In genomic region chr1:77624102-77624501, GRCh38 we compare ENCODE assay signal across 22 cellular contexts.
"Had no signal": no experiment of that assay in that cellular context is flagged by ENCODE, and none has a peak within 500 bp of the region (broad histone marks: within the 10 kb centered on the region; RNA-seq: fewer than 3 reads in every experiment).

No MANE protein-coding gene starts in this region.

- H3K4me3 ChIP-seq: coronary artery, dorsolateral prefrontal cortex, lower lobe of right lung, prostate gland, testis, tibial nerve, upper lobe of right lung, vagina had no signal

- FAIRE-seq: small intestine had no signal

- H3K9me3 Mint-ChIP-seq: effector memory CD8-positive, alpha-beta T cell; natural killer cell treated with Interleukin-12 subunit alpha and Interleukin-12 subunit beta and Interleukin-15 and Interleukin-18, amount 100 ng/mL, for 72 hours; stimulated activated naive CD8-positive, alpha-beta T cell treated with anti-CD3 and anti-CD28 coated beads, Interleukin-15, Interleukin-2, amounts not matched to agents 100 ng/mL and 50 ng/mL, for 24 hours had no signal

- H2AFZ ChIP-seq: parathyroid adenoma had no signal

- DNase-seq: caudate nucleus; dorsolateral prefrontal cortex; effector memory CD8-positive, alpha-beta T cell; erythroblast; foreskin keratinocyte; islet precursor cell; lower lobe of right lung; mesenchymal stem cell; midbrain; occipital lobe; small intestine; stimulated activated CD4-positive, alpha-beta T cell treated with anti-CD3 and anti-CD28 coated beads, Interleukin-12 subunit alpha, Interleukin-12 subunit beta, amount 100 ng/mL, for 4 hours; testis; upper lobe of right lung had no signal

- H3K27me3 Mint-ChIP-seq: effector memory CD8-positive, alpha-beta T cell; natural killer cell treated with Interleukin-12 subunit alpha and Interleukin-12 subunit beta and Interleukin-15 and Interleukin-18, amount 100 ng/mL, for 72 hours; stimulated activated naive CD8-positive, alpha-beta T cell treated with anti-CD3 and anti-CD28 coated beads, Interleukin-15, Interleukin-2, amounts not matched to agents 100 ng/mL and 50 ng/mL, for 24 hours had no signal

- H3K27me3 ChIP-seq: dorsolateral prefrontal cortex, foreskin keratinocyte, testis, tibial nerve, upper lobe of right lung, vagina had no signal

- H3K79me2 ChIP-seq: parathyroid adenoma had no signal

- H3K27ac ChIP-seq: coronary artery, foreskin keratinocyte, lower lobe of right lung, parathyroid adenoma, prostate gland, testis, tibial nerve, upper lobe of right lung, vagina had no signal

- H3K36me3 ChIP-seq: prostate gland had no signal

- H3K9ac ChIP-seq: parathyroid adenoma had no signal

- H3K9me3 ChIP-seq: lower lobe of right lung, prostate gland, testis, tibial nerve, upper lobe of right lung, vagina had no signal

- H3K27ac Mint-ChIP-seq: natural killer cell treated with Interleukin-12 subunit alpha and Interleukin-12 subunit beta and Interleukin-15 and Interleukin-18, amount 100 ng/mL, for 72 hours had no signal

- H3K4me3 Mint-ChIP-seq: effector memory CD8-positive, alpha-beta T cell; natural killer cell treated with Interleukin-12 subunit alpha and Interleukin-12 subunit beta and Interleukin-15 and Interleukin-18, amount 100 ng/mL, for 72 hours; stimulated activated naive CD8-positive, alpha-beta T cell treated with anti-CD3 and anti-CD28 coated beads, Interleukin-15, Interleukin-2, amounts not matched to agents 100 ng/mL and 50 ng/mL, for 24 hours had no signal

- H3K4me1 ChIP-seq: foreskin keratinocyte, lower lobe of right lung, parathyroid adenoma, prostate gland, testis, vagina had no signal

- ATAC-seq: effector memory CD8-positive, alpha-beta T cell; foreskin keratinocyte; left lobe of liver; lower lobe of right lung; natural killer cell treated with Interleukin-12 subunit alpha and Interleukin-12 subunit beta and Interleukin-15 and Interleukin-18, amount 100 ng/mL, for 72 hours; upper lobe of right lung had no signal
